ENCODE assay signal across 24 cellular contexts in genomic region chr2:170886391-170886790, GRCh38. TPM values are rescaled to one million over a fixed set of nuclear protein-coding genes. Genes with fewer than 3 reads are reported as not detected.
A peak's percentile ranks its signal among the peaks of the same experiment; 100 is the strongest.
DNase-seq lines count a peak whose midpoint lies in the region; ATAC-seq and TF ChIP-seq lines count a peak whose summit lies in the region.
"Had no signal": no experiment of that assay in that cellular context is flagged by ENCODE, and none has a peak within 500 bp of the region (broad histone marks: within the 10 kb centered on the region; RNA-seq: fewer than 3 reads in every experiment).

No MANE protein-coding gene starts in this region.

- H3K4me2 ChIP-seq in PC-9, result no peak overlapping the region
- H3K4me2 ChIP-seq in osteoblast (ENCODE audit: insufficient read depth, low read length), result peak overlapping the region; percentile 19

- no peak for ATAC-seq in HG02759 (IDR thresholded peaks at IDR 0.05; ENCODE audit: unreplicated experiment)
- no peak for ATAC-seq in activated CD4-positive, CD25-positive, alpha-beta regulatory T cell treated with anti-CD3 and anti-CD28 coated beads, Interleukin-2, amount 50 U/mL, for 24 hours
- no peak for ATAC-seq in GM21390 (IDR thresholded peaks at IDR 0.05; ENCODE audit: unreplicated experiment)
- ATAC-seq: left lung; natural killer cell; Panc1; right cardiac atrium; stimulated activated effector memory CD8-positive, alpha-beta T cell treated with anti-CD3 and anti-CD28 coated beads, Interleukin-12 subunit alpha, Interleukin-12 subunit beta, amount 100 ng/mL, for 72 hours had no signal

- H3K27ac ChIP-seq in PC-9, result no peak overlapping the region
- no peak overlapping the region for H3K27ac ChIP-seq in osteoblast (ENCODE audit: low read depth, low read length)
- H3K27ac ChIP-seq: left lung, uterus had no signal

- intact Hi-C loops in PC-9 (cut with micrococcal nuclease; ENCODE audit: unreplicated experiment), result no loop called here

- H3K4me3 ChIP-seq in PC-9 (no peak overlapping the region), osteoblast (ENCODE audit: insufficient read depth, low read length) (no peak overlapping the region)
- H3K4me3 ChIP-seq: left lung, uterus had no signal

- H3K79me2 ChIP-seq in PC-9 (ENCODE audit: low read depth), result no peaks in the 10 kb centered on the region
- no peaks in the 10 kb centered on the region for H3K79me2 ChIP-seq in osteoblast (ENCODE audit: insufficient read depth, low read length)

- POLR2A ChIA-PET in PC-9 (lab: Charles Lee; ENCODE audit: unreplicated experiment), result interaction anchor here (0.5 kb wide), 1 partner anchor 44 kb away, joined by 4 read pairs; no protein-coding TSS in a partner anchor

- peaks cover 4% of the 10 kb centered on the region; the same call in 1 of the 2 replicates for H3K27me3 ChIP-seq in PC-9 (ENCODE audit: insufficient read depth, low read depth)
- peaks cover 26% of the 10 kb centered on the region for H3K27me3 ChIP-seq in osteoblast (ENCODE audit: insufficient read depth, low read length)
- H3K27me3 ChIP-seq: left lung, uterus had no signal

- H2AFZ ChIP-seq in PC-9, result no peak overlapping the region
- H2AFZ ChIP-seq in osteoblast (ENCODE audit: low read length), result no peak overlapping the region

- TF ChIP-seq CTCF in PC-9 (conservative IDR thresholded peaks at IDR 0.05) (no peak), osteoblast (IDR thresholded peaks at IDR 0.05; ENCODE audit: extremely low read depth, low read depth, low read length) (no peak)

- peak; percentile 82 for DNase-seq in ELR (ENCODE audit: low read depth)
- DNase-seq in PC-9, result peak; percentile 15 to 71
- DNase-seq in dedifferentiated amniotic fluid mesenchymal stem cell (ENCODE audit: extremely low spot score), result peak; percentile 38
- DNase-seq in osteoblast (ENCODE audit: insufficient read length, low spot score, missing footprints), result no peak
- DNase-seq in NOMO-1 treated with DMSO at 0.1 percent for 48 hours (lab: John Stamatoyannopoulos, UW; ENCODE audit: unreplicated experiment), result no peak
- DNase-seq: activated CD4-positive, alpha-beta T cell treated with anti-CD3 and anti-CD28 coated beads, Interleukin-2, amount 10 ng/mL, durations not matched to agents 24 days and 14 days; activated T-cell treated with anti-CD3 and anti-CD28 coated beads, Interleukin-2, amount 50 U/mL, for 48 hours; amygdala; CD4-positive, alpha-beta memory T cell; effector memory CD4-positive, alpha-beta T cell; head of caudate nucleus; left lung; natural killer cell; NCI-H1417; NCI-H510A; right cardiac atrium; stimulated activated CD4-positive, alpha-beta T cell treated with anti-CD3 and anti-CD28 coated beads, Interleukin-4, amount 100 ng/mL, for 1 hour; T-helper 2 cell; uterus had no signal

- no TSS peak for BruUV-seq in PC-9 (replicated peaks; lab: Mats Ljungman, UMichigan)

- H4K20me1 ChIP-seq in PC-9 (ENCODE audit: insufficient read depth) (no peaks in the 10 kb centered on the region), osteoblast (ENCODE audit: insufficient read depth, low read length) (no peaks in the 10 kb centered on the region)

- no peaks in the 10 kb centered on the region for H3K4me1 ChIP-seq in PC-9 (replicated peaks; ENCODE audit: insufficient read depth)
- peaks cover 15% of the 10 kb centered on the region for H3K4me1 ChIP-seq in osteoblast (ENCODE audit: insufficient read depth, low read length)
- H3K4me1 ChIP-seq: left lung, uterus had no signal

- CTCF ChIA-PET in PC-9 (lab: Charles Lee), result no interaction called here

- H3F3A ChIP-seq in PC-9 (ENCODE audit: insufficient read depth, low read depth), result no peaks in the 10 kb centered on the region

- no peaks in the 10 kb centered on the region for H3K36me3 ChIP-seq in PC-9 (ENCODE audit: low read depth)
- no peaks in the 10 kb centered on the region for H3K36me3 ChIP-seq in osteoblast (ENCODE audit: insufficient read depth, low read length)
- H3K36me3 ChIP-seq: left lung, uterus had no signal

- H3K9me3 ChIP-seq in PC-9 (ENCODE audit: insufficient read depth, low read depth), result no peaks in the 10 kb centered on the region
- no peaks in the 10 kb centered on the region for H3K9me3 ChIP-seq in osteoblast (ENCODE audit: low read depth, low read length)
- H3K9me3 ChIP-seq: left lung, uterus had no signal

- no peaks in the 10 kb centered on the region for H3K9me2 ChIP-seq in PC-9 (ENCODE audit: insufficient read depth)

RNA-seq across cellular contexts. Expression of gene GORASP2, which starts 42.7 kb away (rescaled TPM):
- total RNA-seq in PC-9 (2021) (74.7 and 110 TPM in 2 replicates), osteoblast (51.8 and 54.2 TPM in 2 replicates)

Comparison
In these comparisons a context has a peak if more than half of its experiments do, and no peak if none do; other contexts are left out.
1. DNase-seq: peak in ELR (single experiment), PC-9 (2 of 2) and dedifferentiated amniotic fluid mesenchymal stem cell (single experiment); none in osteoblast (single experiment) and NOMO-1 treated with DMSO at 0.1 percent for 48 hours (single experiment).